In genomic region chr12:46610754-46611153, GRCh38 we compare ENCODE assay signal across 26 cellular contexts.
"Had no signal": no experiment of that assay in that cellular context is flagged by ENCODE, and none has a peak within 500 bp of the region (broad histone marks: within the 10 kb centered on the region; RNA-seq: fewer than 3 reads in every experiment).

No MANE protein-coding gene starts in this region.

- H3K27me3 Mint-ChIP-seq: naive thymus-derived CD4-positive, alpha-beta T cell had no signal

- H3K4me3 Mint-ChIP-seq: stimulated activated effector memory CD8-positive, alpha-beta T cell treated with anti-CD3 and anti-CD28 coated beads, Interleukin-12 subunit alpha, Interleukin-12 subunit beta, amount 100 ng/mL, for 72 hours had no signal

- H3K36me3 ChIP-seq: esophagus squamous epithelium, gastrocnemius medialis, left lung, ovary, sigmoid colon, stomach, thyroid gland had no signal

- H3K27ac Mint-ChIP-seq: stimulated activated effector memory CD8-positive, alpha-beta T cell treated with anti-CD3 and anti-CD28 coated beads, Interleukin-12 subunit alpha, Interleukin-12 subunit beta, amount 100 ng/mL, for 72 hours had no signal

- H3K36me3 Mint-ChIP-seq: stimulated activated effector memory CD8-positive, alpha-beta T cell treated with anti-CD3 and anti-CD28 coated beads, Interleukin-12 subunit alpha, Interleukin-12 subunit beta, amount 100 ng/mL, for 72 hours had no signal

- DNase-seq: dermis blood vessel endothelial cell; effector memory CD4-positive, alpha-beta T cell; erythroblast; esophagus squamous epithelium; gastrocnemius medialis; head of caudate nucleus; left cardiac atrium; left lung; mesendoderm; midbrain; naive thymus-derived CD4-positive, alpha-beta T cell; occipital lobe; ovary; posterior cingulate gyrus; psoas muscle; right cardiac atrium; sigmoid colon; stimulated activated CD4-positive, alpha-beta T cell treated with anti-CD3 and anti-CD28 coated beads, Interleukin-2, amount 100 ng/mL, for 24 hours; stimulated activated CD4-positive, alpha-beta T cell treated with anti-CD3 and anti-CD28 coated beads, Interleukin-4, amount 100 ng/mL, for 24 hours; stimulated activated naive CD4-positive, alpha-beta T cell treated with Interleukin-2 at 50 U/mL for 16 hours; stomach; thyroid gland; trophoblast cell had no signal

- FAIRE-seq: endometrium had no signal

- ATAC-seq: gastrocnemius medialis; left cardiac atrium; left lung; naive thymus-derived CD4-positive, alpha-beta T cell; psoas muscle; right cardiac atrium; stimulated activated effector memory CD8-positive, alpha-beta T cell treated with anti-CD3 and anti-CD28 coated beads, Interleukin-12 subunit alpha, Interleukin-12 subunit beta, amount 100 ng/mL, for 72 hours had no signal

- H3K27me3 ChIP-seq: esophagus squamous epithelium, gastrocnemius medialis, left lung, ovary, sigmoid colon, stomach, thyroid gland had no signal

- H3K27ac ChIP-seq: esophagus squamous epithelium, gastrocnemius medialis, left lung, ovary, psoas muscle, sigmoid colon, stomach, thyroid gland had no signal

- H3K4me3 ChIP-seq: coronary artery, esophagus squamous epithelium, gastrocnemius medialis, left lung, ovary, psoas muscle, sigmoid colon, stomach, thyroid gland had no signal

- H3K9me3 ChIP-seq: esophagus squamous epithelium, gastrocnemius medialis, left lung, sigmoid colon, stomach, thyroid gland had no signal
